Comparison of ENCODE assay signal across 8 cellular contexts in genomic region chr19:40717325-40717879, GRCh38. TPM values are rescaled to one million over a fixed set of nuclear protein-coding genes. Genes with fewer than 3 reads are reported as not detected.
DNase-seq lines count a peak whose midpoint lies in the region; ATAC-seq, FAIRE-seq and TF ChIP-seq lines count a peak whose summit lies in the region.

No MANE protein-coding gene starts in this region.

- H3K4me1 ChIP-seq in CD4-positive, CD25-positive, alpha-beta regulatory T cell (ENCODE audit: control insufficient read depth, insufficient read depth, low read length, poor library complexity, severe bottlenecking): peaks cover 55% of the 10 kb centered on the region

- H3K9me3 ChIP-seq in CD4-positive, CD25-positive, alpha-beta regulatory T cell (ENCODE audit: control insufficient read depth in 2 of 2, low read length in 2 of 2): no peaks in the 10 kb centered on the region

- in situ Hi-C loops in G401 (cut with HindIII; ENCODE audit: low sequenced_read_pairs): no loop called here

- TF ChIP-seq CTCF in MCF 10A (IDR thresholded peaks at IDR 0.05; ENCODE audit: unreplicated experiment): no peak

- peak overlapping the region in 2 of 3 donors; percentile 69 to 92 for H3K27ac Mint-ChIP-seq in CD4-positive, CD25-positive, alpha-beta regulatory T cell
- peak overlapping the region; percentile 95 for H3K27ac Mint-ChIP-seq in MCF 10A (ENCODE audit: low read depth, unreplicated experiment)

- peak overlapping the region; percentile 80 to 98 (median 88) for H3K4me3 Mint-ChIP-seq in CD4-positive, CD25-positive, alpha-beta regulatory T cell
- peak overlapping the region; percentile 92 for H3K4me3 Mint-ChIP-seq in MCF 10A (ENCODE audit: unreplicated experiment)

- no peaks in the 10 kb centered on the region for H3K9me3 Mint-ChIP-seq in CD4-positive, CD25-positive, alpha-beta regulatory T cell
- H3K9me3 Mint-ChIP-seq in MCF 10A (ENCODE audit: unreplicated experiment): no peaks in the 10 kb centered on the region

- POLR2A ChIA-PET in MCF 10A (lab: Yijun Ruan, JAX): interaction anchor here (0.6 to 2.4 kb wide), 33 partner anchors 9 to 1282 kb away, joined by 3 to 79 read pairs (median 5); partner anchors contain the start of genes ACTMAP, AXL, BLVRB and EGLN2

- ATAC-seq in CD4-positive, CD25-positive, alpha-beta regulatory T cell (ENCODE audit: low read depth in 2 of 2): no peak
- ATAC-seq in GM18867 (IDR thresholded peaks at IDR 0.05; ENCODE audit: unreplicated experiment): no peak

- DNase-seq in CD4-positive, CD25-positive, alpha-beta regulatory T cell: peak in 1 of 3 donors; percentile 16
- DNase-seq in HT1080 (ENCODE audit: low read depth) (peak; percentile 31), MCF 10A (ENCODE audit: unreplicated experiment) (no peak), medulla oblongata (ENCODE audit: extremely low spot score) (peak; percentile 26), ureter (ENCODE audit: low spot score) (peak; percentile 61), G401 (ENCODE audit: low spot score) (no peak), urothelium cell line (ENCODE audit: low spot score) (no peak)

- TSS peak; percentile 28 for BruUV-seq in MCF 10A (replicated peaks; lab: Mats Ljungman, UMichigan)

- peaks cover 11 to 78% (median 40%) of the 10 kb centered on the region in 4 donors for H3K4me1 Mint-ChIP-seq in CD4-positive, CD25-positive, alpha-beta regulatory T cell
- peaks cover 45% of the 10 kb centered on the region for H3K4me1 Mint-ChIP-seq in MCF 10A (ENCODE audit: insufficient read depth, unreplicated experiment)

- peaks cover 8% of the 10 kb centered on the region for H3K36me3 Mint-ChIP-seq in CD4-positive, CD25-positive, alpha-beta regulatory T cell
- peaks cover 57% of the 10 kb centered on the region for H3K36me3 Mint-ChIP-seq in MCF 10A (ENCODE audit: insufficient read depth, unreplicated experiment)

- H3K36me3 ChIP-seq in CD4-positive, CD25-positive, alpha-beta regulatory T cell (ENCODE audit: control insufficient read depth, insufficient read depth, low read length): no peaks in the 10 kb centered on the region

- no peak for FAIRE-seq in urothelium cell line (lab: Jason Lieb, UNC)

- CTCF ChIA-PET in MCF 10A (lab: Yijun Ruan, JAX): interaction anchor here (0.7 kb wide), 1 partner anchor 22 kb away, joined by 3 read pairs; no protein-coding TSS in a partner anchor

- H3K27me3 ChIP-seq in CD4-positive, CD25-positive, alpha-beta regulatory T cell (ENCODE audit: control insufficient read depth, insufficient read depth, low read length): no peaks in the 10 kb centered on the region

- no peaks in the 10 kb centered on the region for H3K27me3 Mint-ChIP-seq in CD4-positive, CD25-positive, alpha-beta regulatory T cell
- H3K27me3 Mint-ChIP-seq in MCF 10A (ENCODE audit: insufficient read depth, unreplicated experiment): no peaks in the 10 kb centered on the region

- H3K4me3 ChIP-seq in CD4-positive, CD25-positive, alpha-beta regulatory T cell (ENCODE audit: low read depth, low read length): peak overlapping the region; percentile 85

- intact Hi-C loops in MCF 10A (cut with micrococcal nuclease): loop anchor here (2.0 kb wide), 1 partner anchor 33 kb away; the partner anchor contains the start of genes ACTMAP and SNRPA

- peak overlapping the region; percentile 94 for H3K27ac ChIP-seq in CD4-positive, CD25-positive, alpha-beta regulatory T cell (ENCODE audit: insufficient read depth, low read length, poor library complexity, severe bottlenecking)

RNA-seq across cellular contexts. Expression of gene ITPKC, which starts 0.5 kb away (rescaled TPM):
- 5.6 TPM for total RNA-seq in CD4-positive, CD25-positive, alpha-beta regulatory T cell
- 1 to 10 TPM; 2.2 to 4.8 (median 4.5) TPM for polyA plus RNA-seq in CD4-positive, CD25-positive, alpha-beta regulatory T cell
- 5.1 and 5.2 TPM in 2 replicates for total RNA-seq in HT1080 (2014; rRNA removed; shearing (Covaris generic))
- polyA plus RNA-seq in HT1080 (2015; cell fraction: cytosol; rRNA removed): 7.4 and 8.3 TPM in 2 replicates
- polyA plus RNA-seq in HT1080 (2015; cell fraction: nucleus; rRNA removed): 10.0 and 12.6 TPM in 2 replicates
- total RNA-seq in MCF 10A (2022) (27.1 and 33.2 TPM in 2 replicates), ureter (35.0 TPM)
- 14.3 and 24.4 TPM in 2 replicates for total RNA-seq in G401 (2014; rRNA removed; shearing (Covaris generic))

RNA-seq across cellular contexts. Expression of gene COQ8B, which starts 0.7 kb away (rescaled TPM):
- total RNA-seq in CD4-positive, CD25-positive, alpha-beta regulatory T cell: 32.4 TPM
- 10 to 100 TPM; 10.6 to 15.0 (median 13.5) TPM for polyA plus RNA-seq in CD4-positive, CD25-positive, alpha-beta regulatory T cell
- 16.7 and 24.2 TPM in 2 replicates for total RNA-seq in HT1080 (2014; rRNA removed; shearing (Covaris generic))
- polyA plus RNA-seq in HT1080 (2015; cell fraction: cytosol; rRNA removed): 23.5 and 27.8 TPM in 2 replicates
- polyA plus RNA-seq in HT1080 (2015; cell fraction: nucleus; rRNA removed): 76.0 and 83.5 TPM in 2 replicates
- total RNA-seq in MCF 10A (2022) (41.7 and 46.7 TPM in 2 replicates), ureter (35.0 TPM)
- 58.6 and 59.5 TPM in 2 replicates for total RNA-seq in G401 (2014; rRNA removed; shearing (Covaris generic))

RNA-seq across cellular contexts. Expression of gene NUMBL, which starts 27.0 kb away (rescaled TPM):
- 10.4 TPM for total RNA-seq in CD4-positive, CD25-positive, alpha-beta regulatory T cell
- polyA plus RNA-seq in CD4-positive, CD25-positive, alpha-beta regulatory T cell: 1 to 10 TPM in 1 of 4 donors, under 1 TPM in 3; 0.17 to 1.3 (median 0.43) TPM
- total RNA-seq in HT1080 (2014; rRNA removed; shearing (Covaris generic)): 10.9 and 16.4 TPM in 2 replicates
- polyA plus RNA-seq in HT1080 (2015; cell fraction: cytosol; rRNA removed): 32.3 and 33.7 TPM in 2 replicates
- 52.5 and 53.7 TPM in 2 replicates for polyA plus RNA-seq in HT1080 (2015; cell fraction: nucleus; rRNA removed)
- total RNA-seq in MCF 10A (2022) (18.4 and 21.1 TPM in 2 replicates), ureter (30.3 TPM)
- 18.5 and 25.1 TPM in 2 replicates for total RNA-seq in G401 (2014; rRNA removed; shearing (Covaris generic))

RNA-seq across cellular contexts. Expression of gene ACTMAP, which starts 32.9 kb away (rescaled TPM):
- 5.5 TPM for total RNA-seq in CD4-positive, CD25-positive, alpha-beta regulatory T cell
- polyA plus RNA-seq in CD4-positive, CD25-positive, alpha-beta regulatory T cell: 1 to 10 TPM; 2.1 to 3.2 (median 2.6) TPM
- 0.97 and 1.6 TPM in 2 replicates for total RNA-seq in HT1080 (2014; rRNA removed; shearing (Covaris generic))
- 16.9 and 18.2 TPM in 2 replicates for polyA plus RNA-seq in HT1080 (2015; cell fraction: cytosol; rRNA removed)
- 21.8 and 26.5 TPM in 2 replicates for polyA plus RNA-seq in HT1080 (2015; cell fraction: nucleus; rRNA removed)
- 19.3 and 21.2 TPM in 2 replicates for total RNA-seq in MCF 10A (2022)
- 11.3 TPM for total RNA-seq in ureter
- total RNA-seq in G401 (2014; rRNA removed; shearing (Covaris generic)): 3.3 and 6.8 TPM in 2 replicates

RNA-seq across cellular contexts. Expression of gene SNRPA, which starts 33.6 kb away (rescaled TPM):
- total RNA-seq in CD4-positive, CD25-positive, alpha-beta regulatory T cell: 78.6 TPM
- polyA plus RNA-seq in CD4-positive, CD25-positive, alpha-beta regulatory T cell: 10 to 100 TPM; 36.3 to 45.7 (median 40.5) TPM
- total RNA-seq in HT1080 (2014; rRNA removed; shearing (Covaris generic)): 257 and 375 TPM in 2 replicates
- polyA plus RNA-seq in HT1080 (2015; cell fraction: cytosol; rRNA removed): 162 and 191 TPM in 2 replicates
- polyA plus RNA-seq in HT1080 (2015; cell fraction: nucleus; rRNA removed): 169 and 192 TPM in 2 replicates
- 108 and 160 TPM in 2 replicates for total RNA-seq in MCF 10A (2022)
- total RNA-seq in ureter: 74.0 TPM
- total RNA-seq in G401 (2014; rRNA removed; shearing (Covaris generic)): 134 and 162 TPM in 2 replicates

Comparison
In these comparisons a context has a peak if more than half of its experiments do, and no peak if none do; other contexts are left out.
1. DNase-seq: peak in HT1080 (single experiment), medulla oblongata (single experiment) and ureter (single experiment); none in MCF 10A (single experiment), G401 (single experiment) and urothelium cell line (single experiment).